8 cellular contexts compared by ENCODE assay signal in genomic region chr2:241559489-241560180, GRCh38. TPM values are rescaled to one million over a fixed set of nuclear protein-coding genes. Genes with fewer than 3 reads are reported as not detected.
A peak's percentile ranks its signal among the peaks of the same experiment; 100 is the strongest.
DNase-seq lines count a peak whose midpoint lies in the region; ATAC-seq and TF ChIP-seq lines count a peak whose summit lies in the region.

No MANE protein-coding gene starts in this region.

- no peaks in the 10 kb centered on the region for H3K9me3 Mint-ChIP-seq in activated T-helper 17 cell treated with anti-CD3 and anti-CD28 coated beads, Interleukin-2, amount 50 U/mL, for 72 hours
- peaks cover 3% of the 10 kb centered on the region for H3K9me3 Mint-ChIP-seq in neural crest cell

- H3K4me1 Mint-ChIP-seq in activated T-helper 17 cell treated with anti-CD3 and anti-CD28 coated beads, Interleukin-2, amount 50 U/mL, for 72 hours = no peaks in the 10 kb centered on the region
- peaks cover 9% of the 10 kb centered on the region for H3K4me1 Mint-ChIP-seq in neural crest cell

- ATAC-seq in activated T-helper 17 cell treated with anti-CD3 and anti-CD28 coated beads, Interleukin-2, amount 50 U/mL, for 72 hours (replicated peaks) = peak; percentile 28
- no peak for ATAC-seq in GM21447 (IDR thresholded peaks at IDR 0.05; ENCODE audit: unreplicated experiment)
- no peak for ATAC-seq in GM19455 (IDR thresholded peaks at IDR 0.05; ENCODE audit: unreplicated experiment)

- H3K36me3 Mint-ChIP-seq in activated T-helper 17 cell treated with anti-CD3 and anti-CD28 coated beads, Interleukin-2, amount 50 U/mL, for 72 hours (ENCODE audit: low read depth) = peaks cover 11% of the 10 kb centered on the region
- H3K36me3 Mint-ChIP-seq in neural crest cell (ENCODE audit: low read depth) = peaks cover 4% of the 10 kb centered on the region

- H3K4me3 Mint-ChIP-seq in activated T-helper 17 cell treated with anti-CD3 and anti-CD28 coated beads, Interleukin-2, amount 50 U/mL, for 72 hours = peak overlapping the region; percentile 44
- peak overlapping the region; percentile 86 for H3K4me3 Mint-ChIP-seq in neural crest cell

- H3K27ac Mint-ChIP-seq in activated T-helper 17 cell treated with anti-CD3 and anti-CD28 coated beads, Interleukin-2, amount 50 U/mL, for 72 hours = no peak overlapping the region
- H3K27ac Mint-ChIP-seq in neural crest cell (ENCODE audit: unreplicated experiment) = no peak overlapping the region

- peak; percentile 28 for DNase-seq in stimulated activated CD4-positive, alpha-beta T cell treated with anti-CD3 and anti-CD28 coated beads, Interleukin-15, amount 100 ng/mL, for 24 hours
- no peak for DNase-seq in stimulated activated CD4-positive, alpha-beta T cell treated with anti-CD3 and anti-CD28 coated beads, Interleukin-1b, Interleukin-23, amount 100 ng/mL, for 48 hours
- DNase-seq in glomerular visceral epithelial cell (ENCODE audit: extremely low spot score) (peak; percentile 65), neural crest cell (ENCODE audit: low read depth, low spot score) (no peak), DMS153 (lab: John Stamatoyannopoulos, UW) (no peak)

- peaks cover 26% of the 10 kb centered on the region for H3K27me3 Mint-ChIP-seq in activated T-helper 17 cell treated with anti-CD3 and anti-CD28 coated beads, Interleukin-2, amount 50 U/mL, for 72 hours
- peaks cover 33% of the 10 kb centered on the region for H3K27me3 Mint-ChIP-seq in neural crest cell (ENCODE audit: low read depth)

- TF ChIP-seq CTCF in neural crest cell (conservative IDR thresholded peaks at IDR 0.05) = no peak

RNA-seq across cellular contexts. Expression of gene BOK, which starts 1.1 kb away (rescaled TPM):
- total RNA-seq in activated T-helper 17 cell treated with anti-CD3 and anti-CD28 coated beads, Interleukin-2, amount 50 U/mL, for 72 hours = under 1 TPM in 1 of 2 donors, not detected in 1; 0.16 TPM
- total RNA-seq in neural crest cell = 6.9 and 8.7 TPM in 2 replicates

RNA-seq across cellular contexts. Expression of gene STK25, which starts 51.3 kb away (rescaled TPM):
- total RNA-seq in activated T-helper 17 cell treated with anti-CD3 and anti-CD28 coated beads, Interleukin-2, amount 50 U/mL, for 72 hours = 10 to 100 TPM; 86.7 to 87.8 TPM
- 215 and 223 TPM in 2 replicates for total RNA-seq in neural crest cell

Comparison
In these comparisons a context has a peak if more than half of its experiments do, and no peak if none do; other contexts are left out.
1. DNase-seq: peak in stimulated activated CD4-positive, alpha-beta T cell treated with anti-CD3 and anti-CD28 coated beads, Interleukin-15, amount 100 ng/mL, for 24 hours (single experiment) and glomerular visceral epithelial cell (single experiment); none in stimulated activated CD4-positive, alpha-beta T cell treated with anti-CD3 and anti-CD28 coated beads, Interleukin-1b, Interleukin-23, amount 100 ng/mL, for 48 hours (single experiment), neural crest cell (single experiment) and DMS153 (single experiment).